Comparison of ENCODE assay signal across 10 cellular contexts in the genomic region with DNA sequence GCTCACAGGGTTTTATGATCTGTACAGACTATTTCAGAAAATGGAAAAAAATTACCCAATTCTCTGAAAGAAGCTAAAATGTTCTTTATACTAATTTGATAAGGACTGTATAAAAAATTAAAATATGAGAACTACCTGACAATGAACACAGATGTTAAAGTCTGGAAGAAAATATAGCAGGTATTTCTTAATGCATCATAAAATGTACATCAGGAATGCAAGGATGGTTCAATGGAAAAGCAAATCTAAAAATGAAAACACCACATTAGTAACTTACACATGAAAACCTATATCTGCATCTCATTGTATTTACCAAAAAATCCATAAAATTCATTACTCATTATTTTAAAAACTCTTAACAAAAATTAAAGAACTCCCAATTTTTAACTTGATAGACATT. TPM values are rescaled to one million over a fixed set of nuclear protein-coding genes. Genes with fewer than 3 reads are reported as not detected.
"Had no signal": no experiment of that assay in that cellular context is flagged by ENCODE, and none has a peak within 500 bp of the region (broad histone marks: within the 10 kb centered on the region; RNA-seq: fewer than 3 reads in every experiment).

No MANE protein-coding gene starts in this region.

- DNase-seq: H9, HCEC 1CT, HFFc6, KG1 had no signal

- H3K4me2 ChIP-seq: GM23338 had no signal

- H3K27ac ChIP-seq: HL-60 had no signal

- H3K36me3 Mint-ChIP-seq: IgD-negative memory B cell had no signal

- H2AFZ ChIP-seq: GM23338 had no signal

- H3K4me3 ChIP-seq: GM23338 had no signal

- H3K4me3 Mint-ChIP-seq: GM23338, H9, HFFc6, IgD-negative memory B cell had no signal

- ATAC-seq: GM23338, HepG2 had no signal

- FAIRE-seq: H1, H54, HepG2 had no signal

- H3K27ac Mint-ChIP-seq: GM23338, H9, HFFc6, IgD-negative memory B cell had no signal

RNA-seq across cellular contexts. Expression of a gene that starts 39.4 kb away (rescaled TPM):
- polyA plus RNA-seq: HepG2 had no signal
